Comparison of ENCODE assay signal across 14 cellular contexts in the genomic region with DNA sequence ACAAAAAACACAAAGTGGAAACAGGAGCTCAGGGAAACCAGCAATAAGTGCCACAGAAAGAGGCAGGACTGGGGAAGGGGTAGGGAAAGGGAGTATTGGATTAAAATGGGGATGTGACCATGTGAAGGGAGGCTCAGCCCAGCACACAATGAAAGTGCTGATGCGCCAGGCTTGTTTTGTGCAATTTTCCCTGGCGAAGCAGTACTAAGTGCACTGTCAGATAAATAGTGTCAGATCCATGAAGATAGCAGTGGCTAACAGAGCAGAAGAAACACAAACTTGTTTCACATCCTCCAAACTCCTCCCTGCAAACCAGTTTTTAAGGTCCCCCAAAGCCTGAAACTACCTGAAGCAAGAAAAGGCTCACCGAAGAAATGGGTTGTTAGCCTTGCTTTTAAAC. TPM values are rescaled to one million over a fixed set of nuclear protein-coding genes. Genes with fewer than 3 reads are reported as not detected.
A peak's percentile ranks its signal among the peaks of the same experiment; 100 is the strongest.
DNase-seq lines count a peak whose midpoint lies in the region; TF ChIP-seq lines count a peak whose summit lies in the region.
"Had no signal": no experiment of that assay in that cellular context is flagged by ENCODE, and none has a peak within 500 bp of the region (broad histone marks: within the 10 kb centered on the region; RNA-seq: fewer than 3 reads in every experiment).

No MANE protein-coding gene starts in this region.

- TF ChIP-seq CTCF in esophagus muscularis mucosa (IDR thresholded peaks at IDR 0.05) (no peak), sigmoid colon (IDR thresholded peaks at IDR 0.05) (no peak)

- H2BK12ac ChIP-seq in neuronal stem cell (ENCODE audit: low read length), result no peak overlapping the region

- peaks cover 16% of the 10 kb centered on the region for H3K4me1 ChIP-seq in CD8-positive, alpha-beta memory T cell (ENCODE audit: insufficient read depth, low read length)
- peaks cover 46 to 99% (median 92%) of the 10 kb centered on the region in 4 donors for H3K4me1 ChIP-seq in esophagus muscularis mucosa
- peaks cover 10 to 12% of the 10 kb centered on the region in 2 donors for H3K4me1 ChIP-seq in neuronal stem cell (ENCODE audit: control insufficient read depth in 2 of 2, insufficient read depth in 1 of 2, low read depth in 1 of 2, low read length in 2 of 2)
- H3K4me1 ChIP-seq in sigmoid colon, result peaks cover 0 to 89% (median 73%) of the 10 kb centered on the region in 4 donors

- no peak overlapping the region for H4K91ac ChIP-seq in neuronal stem cell (ENCODE audit: low read depth, low read length, poor library complexity)

- intact Hi-C loops in esophagus muscularis mucosa (cut with DNase I) (no loop called here), sigmoid colon (cut with DNase I) (no loop called here)

- H3K4me2 ChIP-seq in neuronal stem cell (ENCODE audit: insufficient read depth, low read length, poor library complexity, severe bottlenecking), result no peak overlapping the region

- H3K4me1 Mint-ChIP-seq in CD8-positive, alpha-beta memory T cell, result peaks cover 27 to 51% (median 50%) of the 10 kb centered on the region in 3 donors

- 78% methylated on average over 3 of the region's 3 CpGs for WGBS in esophagus muscularis mucosa
- WGBS in neuronal stem cell (ENCODE audit: extremely low coverage in 2 of 2, insufficient read length in 2 of 2, insufficient replicate concordance in 1 of 2), 2 donors, result no CpG with 5 or more reads among the region's 3 CpGs
- 84 to 96% methylated on average over 3 of the region's 3 CpGs for WGBS in sigmoid colon, 2 donors

- H3K36me3 Mint-ChIP-seq in CD8-positive, alpha-beta memory T cell, result peaks cover 0 to 48% (median 5%) of the 10 kb centered on the region in 3 donors

- no peaks in the 10 kb centered on the region for H3K27me3 ChIP-seq in CD8-positive, alpha-beta memory T cell (ENCODE audit: insufficient read depth, low read length, poor library complexity, severe bottlenecking)
- H3K27me3 ChIP-seq in esophagus muscularis mucosa (no peaks in the 10 kb centered on the region), neuronal stem cell (ENCODE audit: control insufficient read depth in 3 of 3, insufficient read depth in 3 of 3, low read depth in 1 of 3, low read length in 3 of 3) (no peaks in the 10 kb centered on the region), sigmoid colon (no peaks in the 10 kb centered on the region)
- H3K27me3 ChIP-seq: tibial nerve had no signal

- TF ChIP-seq POLR2A in esophagus muscularis mucosa (IDR thresholded peaks at IDR 0.05; ENCODE audit: low read depth), result no peak
- no peak for TF ChIP-seq POLR2A in sigmoid colon (IDR thresholded peaks at IDR 0.05)

- CTCF ChIA-PET in CD8-positive, alpha-beta memory T cell (lab: Charles Lee), result no interaction called here

- H3K27me3 Mint-ChIP-seq in CD8-positive, alpha-beta memory T cell, result no peaks in the 10 kb centered on the region
- H3K27me3 Mint-ChIP-seq: dendritic cell treated with granulocyte-macrophage colony-stimulating factor and Interleukin-4, amounts not matched to agents 40 ng/mL and 50 ng/mL, for 4 days had no signal

- no peak overlapping the region for H4K8ac ChIP-seq in neuronal stem cell (ENCODE audit: low read depth, low read length)

- H3K4me3 Mint-ChIP-seq in CD8-positive, alpha-beta memory T cell, result no peak overlapping the region
- H3K4me3 Mint-ChIP-seq: dendritic cell treated with granulocyte-macrophage colony-stimulating factor and Interleukin-4, amounts not matched to agents 40 ng/mL and 50 ng/mL, for 4 days had no signal

- H3K23ac ChIP-seq in neuronal stem cell (ENCODE audit: low read depth, low read length, poor library complexity), result no peak overlapping the region

- no peaks in the 10 kb centered on the region for H3K9me3 Mint-ChIP-seq in CD8-positive, alpha-beta memory T cell
- H3K9me3 Mint-ChIP-seq: dendritic cell treated with granulocyte-macrophage colony-stimulating factor and Interleukin-4, amounts not matched to agents 40 ng/mL and 50 ng/mL, for 4 days had no signal

- no peak overlapping the region for H2AFZ ChIP-seq in neuronal stem cell (ENCODE audit: low read length)

- no peak overlapping the region for H3K18ac ChIP-seq in neuronal stem cell (ENCODE audit: low read length)

- H2BK5ac ChIP-seq in neuronal stem cell (ENCODE audit: low read length), result peak overlapping the region; percentile 62

- H2AK5ac ChIP-seq in neuronal stem cell (ENCODE audit: low read depth, low read length), result no peak overlapping the region

- H3K27ac Mint-ChIP-seq in CD8-positive, alpha-beta memory T cell, result peak overlapping the region in 6 of 8 donors; percentile 26 to 74 (median 34)
- H3K27ac Mint-ChIP-seq: dendritic cell treated with granulocyte-macrophage colony-stimulating factor and Interleukin-4, amounts not matched to agents 40 ng/mL and 50 ng/mL, for 4 days had no signal

- TF ChIP-seq EP300 in esophagus muscularis mucosa (IDR thresholded peaks at IDR 0.05) (no peak), sigmoid colon (IDR thresholded peaks at IDR 0.05) (no peak)

- H3K4me3 ChIP-seq in CD8-positive, alpha-beta memory T cell (ENCODE audit: low read length), result no peak overlapping the region
- H3K4me3 ChIP-seq in esophagus muscularis mucosa (no peak overlapping the region), neuronal stem cell (ENCODE audit: low read length in 2 of 2) (no peak overlapping the region), sigmoid colon (no peak overlapping the region)
- H3K4me3 ChIP-seq: tibial nerve had no signal

- H3K14ac ChIP-seq in neuronal stem cell (ENCODE audit: low read length), result no peak overlapping the region

- no peak overlapping the region for H2BK15ac ChIP-seq in neuronal stem cell (ENCODE audit: low read length)

- H3K4ac ChIP-seq in neuronal stem cell (ENCODE audit: low read length), result no peak overlapping the region

- no peak overlapping the region for H3K27ac ChIP-seq in CD8-positive, alpha-beta memory T cell (ENCODE audit: low read depth, low read length)
- H3K27ac ChIP-seq in esophagus muscularis mucosa (replicated peaks in 1 of 4) (peak overlapping the region in 3 of 4 donors; percentile 15 to 22 (median 15)), neuronal stem cell (replicated peaks; ENCODE audit: low read length) (no peak overlapping the region), sigmoid colon (peak overlapping the region in 2 of 4 donors; percentile 41 to 44)

- no peaks in the 10 kb centered on the region for H3K9me3 ChIP-seq in CD8-positive, alpha-beta memory T cell (ENCODE audit: low read length)
- H3K9me3 ChIP-seq in esophagus muscularis mucosa, result no peaks in the 10 kb centered on the region
- H3K9me3 ChIP-seq in neuronal stem cell (replicated peaks in 1 of 2; ENCODE audit: control insufficient read depth in 2 of 2, insufficient read depth in 1 of 2, low read depth in 1 of 2, low read length in 2 of 2), result no peaks in the 10 kb centered on the region
- H3K9me3 ChIP-seq in sigmoid colon, result no peaks in the 10 kb centered on the region
- H3K9me3 ChIP-seq: tibial nerve had no signal

- no peak overlapping the region for H2BK120ac ChIP-seq in neuronal stem cell (ENCODE audit: low read depth, low read length)

- POLR2A ChIA-PET in CD8-positive, alpha-beta memory T cell (lab: Charles Lee), result no interaction called here

- H3K36me3 ChIP-seq in CD8-positive, alpha-beta memory T cell (ENCODE audit: insufficient read depth, low read length), result peaks cover 12% of the 10 kb centered on the region
- H3K36me3 ChIP-seq in esophagus muscularis mucosa, result peaks cover 0 to 11% (median 3%) of the 10 kb centered on the region in 4 donors
- H3K36me3 ChIP-seq in neuronal stem cell (replicated peaks in 1 of 2; ENCODE audit: control insufficient read depth in 2 of 2, insufficient read depth in 2 of 2, low read length in 2 of 2), result peaks cover 5 to 85% of the 10 kb centered on the region in 2 donors
- peaks cover 0 to under 1% (median 0%) of the 10 kb centered on the region in 4 donors for H3K36me3 ChIP-seq in sigmoid colon
- H3K36me3 ChIP-seq: tibial nerve had no signal

- H3K79me1 ChIP-seq in neuronal stem cell (ENCODE audit: low read depth, low read length), result peaks cover 4% of the 10 kb centered on the region

- no peak for DNase-seq in CD8-positive, alpha-beta memory T cell
- peak; percentile 46 for DNase-seq in MV-4-11 (lab: John Stamatoyannopoulos, UW)
- DNase-seq in esophagus muscularis mucosa (ENCODE audit: extremely low spot score), result no peak
- DNase-seq in neuronal stem cell (ENCODE audit: low spot score), result no peak
- no peak for DNase-seq in AML-193 (lab: John Stamatoyannopoulos, UW)
- DNase-seq in UCSD-AML1 (lab: John Stamatoyannopoulos, UW; ENCODE audit: unreplicated experiment), result no peak
- no peak for DNase-seq in sigmoid colon
- DNase-seq in HCEC 1CT, result no peak
- DNase-seq: activated effector memory CD4-positive, alpha-beta T cell treated with anti-CD3 and anti-CD28 coated beads, Interleukin-2, amount 50 U/mL, for 16 hours; Calu3; stimulated activated CD4-positive, alpha-beta T cell treated with anti-CD3 and anti-CD28 coated beads, Interleukin-4, amount 100 ng/mL, for 24 hours had no signal

- no peak overlapping the region for H3K9ac ChIP-seq in neuronal stem cell (ENCODE audit: low read depth, low read length, poor library complexity)

RNA-seq across cellular contexts. Expression of a gene that starts 50.7 kb away (rescaled TPM):
- under 1 TPM; 0.29 to 0.79 TPM for total RNA-seq in CD8-positive, alpha-beta memory T cell
- not detected for polyA plus RNA-seq in CD8-positive, alpha-beta memory T cell
- 1 to 10 TPM in 1 of 4 donors, under 1 TPM in 3; 0.42 to 1.4 (median 0.70) TPM for total RNA-seq in esophagus muscularis mucosa
- polyA plus RNA-seq in neuronal stem cell (2013, experiment 1 of 2), result not detected
- 0.06 TPM for polyA plus RNA-seq in neuronal stem cell (2013, experiment 2 of 2)
- total RNA-seq in sigmoid colon, result under 1 TPM in 3 of 4 donors, not detected in 1; 0.27 to 0.55 (median 0.36) TPM
- polyA plus RNA-seq in sigmoid colon, result under 1 TPM in 1 of 3 donors, not detected in 2; 0.61 TPM
- total RNA-seq: glomerular endothelial cell had no signal

RNA-seq across cellular contexts. Expression of a gene that starts 53.3 kb away (rescaled TPM):
- 100 to 1,000 TPM; 160 to 168 TPM for total RNA-seq in CD8-positive, alpha-beta memory T cell
- 80.8 TPM for polyA plus RNA-seq in CD8-positive, alpha-beta memory T cell
- total RNA-seq in esophagus muscularis mucosa (100 to 1,000 TPM in 2 of 4 donors, 10 to 100 TPM in 2; 69.6 to 151 (median 99.3) TPM), sigmoid colon (100 to 1,000 TPM in 3 of 4 donors, 10 to 100 TPM in 1; 87.2 to 188 (median 114) TPM)
- polyA plus RNA-seq in neuronal stem cell (2013, experiment 1 of 2), result 111 TPM
- 123 TPM for polyA plus RNA-seq in neuronal stem cell (2013, experiment 2 of 2)
- 10 to 100 TPM in 2 of 3 donors, 1 to 10 TPM in 1; 9.0 to 45.7 (median 14.1) TPM for polyA plus RNA-seq in sigmoid colon

Comparison
In these comparisons a context has a peak if more than half of its experiments do, and no peak if none do; other contexts are left out.
1. H3K27ac ChIP-seq: peak in esophagus muscularis mucosa (3 of 4); none in CD8-positive, alpha-beta memory T cell (single experiment) and neuronal stem cell (single experiment).